In the genomic region with DNA sequence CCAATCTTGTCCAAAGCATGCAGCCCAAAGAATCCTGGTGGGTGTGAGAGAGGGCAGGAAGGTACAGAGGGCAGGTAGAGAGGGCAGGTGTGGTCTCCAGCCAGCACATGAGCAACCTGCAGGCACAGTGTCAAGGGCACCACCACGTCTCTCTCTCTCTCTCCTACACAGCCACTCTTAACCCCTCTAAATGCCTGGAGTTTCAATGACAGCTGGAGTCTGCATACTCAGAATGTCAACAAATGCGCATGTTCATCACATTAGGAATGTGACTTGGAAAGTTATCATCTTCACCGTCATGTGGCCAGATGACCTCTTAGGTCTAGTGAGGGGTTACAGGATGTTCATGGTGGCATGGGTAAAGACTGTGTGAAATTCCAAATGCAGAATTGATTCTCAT, we compare ENCODE assay signal across 1 cellular context.
TF ChIP-seq lines count a peak whose summit lies in the region.

No MANE protein-coding gene starts in this region.

TF ChIP-seq in GM23338, 12 proteins besides CTCF, POLR2A, EP300 and RAD21:
- TF ChIP-seq, protein P1, sequence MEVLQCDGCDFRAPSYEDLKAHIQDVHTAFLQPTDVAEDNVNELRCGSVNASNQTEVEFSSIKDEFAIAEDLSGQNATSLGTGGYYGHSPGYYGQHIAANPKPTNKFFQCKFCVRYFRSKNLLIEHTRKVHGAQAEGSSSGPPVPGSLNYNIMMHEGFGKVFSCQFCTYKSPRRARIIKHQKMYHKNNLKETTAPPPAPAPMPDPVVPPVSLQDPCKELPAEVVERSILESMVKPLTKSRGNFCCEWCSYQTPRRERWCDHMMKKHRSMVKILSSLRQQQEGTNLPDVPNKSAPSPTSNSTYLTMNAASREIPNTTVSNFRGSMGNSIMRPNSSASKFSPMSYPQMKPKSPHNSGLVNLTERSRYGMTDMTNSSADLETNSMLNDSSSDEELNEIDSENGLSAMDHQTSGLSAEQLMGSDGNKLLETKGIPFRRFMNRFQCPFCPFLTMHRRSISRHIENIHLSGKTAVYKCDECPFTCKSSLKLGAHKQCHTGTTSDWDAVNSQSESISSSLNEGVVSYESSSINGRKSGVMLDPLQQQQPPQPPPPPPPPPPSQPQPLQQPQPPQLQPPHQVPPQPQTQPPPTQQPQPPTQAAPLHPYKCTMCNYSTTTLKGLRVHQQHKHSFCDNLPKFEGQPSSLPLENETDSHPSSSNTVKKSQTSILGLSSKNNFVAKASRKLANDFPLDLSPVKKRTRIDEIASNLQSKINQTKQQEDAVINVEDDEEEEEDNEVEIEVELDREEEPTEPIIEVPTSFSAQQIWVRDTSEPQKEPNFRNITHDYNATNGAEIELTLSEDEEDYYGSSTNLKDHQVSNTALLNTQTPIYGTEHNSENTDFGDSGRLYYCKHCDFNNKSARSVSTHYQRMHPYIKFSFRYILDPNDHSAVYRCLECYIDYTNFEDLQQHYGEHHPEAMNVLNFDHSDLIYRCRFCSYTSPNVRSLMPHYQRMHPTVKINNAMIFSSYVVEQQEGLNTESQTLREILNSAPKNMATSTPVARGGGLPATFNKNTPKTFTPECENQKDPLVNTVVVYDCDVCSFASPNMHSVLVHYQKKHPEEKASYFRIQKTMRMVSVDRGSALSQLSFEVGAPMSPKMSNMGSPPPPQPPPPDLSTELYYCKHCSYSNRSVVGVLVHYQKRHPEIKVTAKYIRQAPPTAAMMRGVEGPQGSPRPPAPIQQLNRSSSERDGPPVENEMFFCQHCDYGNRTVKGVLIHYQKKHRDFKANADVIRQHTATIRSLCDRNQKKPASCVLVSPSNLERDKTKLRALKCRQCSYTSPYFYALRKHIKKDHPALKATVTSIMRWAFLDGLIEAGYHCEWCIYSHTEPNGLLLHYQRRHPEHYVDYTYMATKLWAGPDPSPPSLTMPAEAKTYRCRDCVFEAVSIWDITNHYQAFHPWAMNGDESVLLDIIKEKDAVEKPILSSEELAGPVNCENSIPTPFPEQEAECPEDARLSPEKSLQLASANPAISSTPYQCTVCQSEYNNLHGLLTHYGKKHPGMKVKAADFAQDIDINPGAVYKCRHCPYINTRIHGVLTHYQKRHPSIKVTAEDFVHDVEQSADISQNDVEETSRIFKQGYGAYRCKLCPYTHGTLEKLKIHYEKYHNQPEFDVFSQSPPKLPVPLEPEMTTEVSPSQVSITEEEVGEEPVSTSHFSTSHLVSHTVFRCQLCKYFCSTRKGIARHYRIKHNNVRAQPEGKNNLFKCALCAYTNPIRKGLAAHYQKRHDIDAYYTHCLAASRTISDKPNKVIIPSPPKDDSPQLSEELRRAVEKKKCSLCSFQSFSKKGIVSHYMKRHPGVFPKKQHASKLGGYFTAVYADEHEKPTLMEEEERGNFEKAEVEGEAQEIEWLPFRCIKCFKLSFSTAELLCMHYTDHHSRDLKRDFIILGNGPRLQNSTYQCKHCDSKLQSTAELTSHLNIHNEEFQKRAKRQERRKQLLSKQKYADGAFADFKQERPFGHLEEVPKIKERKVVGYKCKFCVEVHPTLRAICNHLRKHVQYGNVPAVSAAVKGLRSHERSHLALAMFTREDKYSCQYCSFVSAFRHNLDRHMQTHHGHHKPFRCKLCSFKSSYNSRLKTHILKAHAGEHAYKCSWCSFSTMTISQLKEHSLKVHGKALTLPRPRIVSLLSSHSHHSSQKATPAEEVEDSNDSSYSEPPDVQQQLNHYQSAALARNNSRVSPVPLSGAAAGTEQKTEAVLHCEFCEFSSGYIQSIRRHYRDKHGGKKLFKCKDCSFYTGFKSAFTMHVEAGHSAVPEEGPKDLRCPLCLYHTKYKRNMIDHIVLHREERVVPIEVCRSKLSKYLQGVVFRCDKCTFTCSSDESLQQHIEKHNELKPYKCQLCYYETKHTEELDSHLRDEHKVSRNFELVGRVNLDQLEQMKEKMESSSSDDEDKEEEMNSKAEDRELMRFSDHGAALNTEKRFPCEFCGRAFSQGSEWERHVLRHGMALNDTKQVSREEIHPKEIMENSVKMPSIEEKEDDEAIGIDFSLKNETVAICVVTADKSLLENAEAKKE (CRISPR knock-in tag; IDR thresholded peaks at IDR 0.05) = peak; percentile 29; the same call in 1 of the 2 replicates
- TF ChIP-seq NANOG (IDR thresholded peaks at IDR 0.05; ENCODE audit: borderline replicate concordance) = no peak
